14 cellular contexts compared by ENCODE assay signal in the genomic region with DNA sequence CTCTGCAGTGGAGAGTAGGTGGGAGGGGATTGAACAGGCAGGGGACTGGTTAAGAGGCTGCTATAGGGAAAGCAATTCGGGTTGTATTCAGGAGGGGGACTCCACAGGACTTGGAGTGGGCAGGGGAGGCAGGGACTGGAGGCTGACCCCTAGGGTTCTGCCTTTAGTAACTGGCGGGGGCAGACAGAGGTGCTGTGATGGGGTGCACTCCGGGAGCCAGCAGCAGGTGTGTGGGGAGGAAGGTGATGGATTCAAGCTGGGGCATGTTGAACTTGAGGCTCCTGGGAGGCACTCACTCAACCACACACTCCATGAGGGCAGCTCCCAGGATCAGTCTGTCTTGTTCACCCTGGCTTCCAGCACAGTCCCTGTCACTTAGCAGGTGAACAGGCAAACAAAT. TPM values are rescaled to one million over a fixed set of nuclear protein-coding genes. Genes with fewer than 3 reads are reported as not detected.
DNase-seq lines count a peak whose midpoint lies in the region; ATAC-seq and TF ChIP-seq lines count a peak whose summit lies in the region.
"Had no signal": no experiment of that assay in that cellular context is flagged by ENCODE, and none has a peak within 500 bp of the region (broad histone marks: within the 10 kb centered on the region; RNA-seq: fewer than 3 reads in every experiment).

No MANE protein-coding gene starts in this region.

- no peaks in the 10 kb centered on the region for H3K79me2 ChIP-seq in GM23338 (replicated peaks; ENCODE audit: insufficient read depth)

- no peaks in the 10 kb centered on the region for H3F3A ChIP-seq in GM23338 (replicated peaks; ENCODE audit: low read depth)

- H3K27me3 Mint-ChIP-seq in CD4-positive, alpha-beta memory T cell = no peaks in the 10 kb centered on the region
- peaks cover 4% of the 10 kb centered on the region for H3K27me3 Mint-ChIP-seq in GM23338 (ENCODE audit: insufficient read depth, low read depth, poor library complexity)
- no peaks in the 10 kb centered on the region for H3K27me3 Mint-ChIP-seq in activated naive CD8-positive, alpha-beta T cell treated with anti-CD3 and anti-CD28 coated beads, Interleukin-2, amount 50 U/mL, for 24 hours
- H3K27me3 Mint-ChIP-seq in neural crest cell (ENCODE audit: low read depth) = no peaks in the 10 kb centered on the region

- peaks cover 0 to 21% (median 11%) of the 10 kb centered on the region in 4 donors for H3K4me1 Mint-ChIP-seq in CD4-positive, alpha-beta memory T cell
- H3K4me1 Mint-ChIP-seq in GM23338 (peaks cover 15% of the 10 kb centered on the region), neural crest cell (peaks cover 13% of the 10 kb centered on the region)
- peaks cover 9% of the 10 kb centered on the region for H3K4me1 Mint-ChIP-seq in activated naive CD8-positive, alpha-beta T cell treated with anti-CD3 and anti-CD28 coated beads, Interleukin-2, amount 50 U/mL, for 24 hours

- 93 to 100% methylated on average over 1 to 3 of the region's 3 CpGs for WGBS in transverse colon (ENCODE audit: low coverage in 1 of 2), 2 donors

- DNase-seq in CD4-positive, alpha-beta memory T cell = no peak
- no peak for DNase-seq in GM23338 (ENCODE audit: low spot score)
- no peak for DNase-seq in activated naive CD8-positive, alpha-beta T cell treated with anti-CD3 and anti-CD28 coated beads, Interleukin-2, amount 50 U/mL, for 24 hours
- no peak for DNase-seq in neural crest cell (ENCODE audit: low read depth, low spot score)
- DNase-seq in activated effector memory CD4-positive, alpha-beta T cell treated with Interleukin-2 at 50 U/mL for 16 hours = no peak
- no peak for DNase-seq in GM03348 (ENCODE audit: low spot score)
- DNase-seq in NCI-H2227 treated with DMSO at 0.1 percent for 48 hours (lab: John Stamatoyannopoulos, UW) = no peak
- no peak for DNase-seq in transverse colon
- DNase-seq: adrenal gland; caudate nucleus; effector memory CD4-positive, alpha-beta T cell; hippocampal formation; thyroid gland had no signal

- H3K27me3 ChIP-seq in CD4-positive, alpha-beta memory T cell (ENCODE audit: insufficient read depth, low read length) = no peaks in the 10 kb centered on the region
- H3K27me3 ChIP-seq in GM23338 (ENCODE audit: insufficient read depth) (no peaks in the 10 kb centered on the region), transverse colon (no peaks in the 10 kb centered on the region)
- H3K27me3 ChIP-seq: adrenal gland, thyroid gland had no signal

- ATAC-seq in GM23338 = no peak
- no peak for ATAC-seq in activated naive CD8-positive, alpha-beta T cell treated with anti-CD3 and anti-CD28 coated beads, Interleukin-2, amount 50 U/mL, for 24 hours

- no peaks in the 10 kb centered on the region for H3K36me3 ChIP-seq in CD4-positive, alpha-beta memory T cell (ENCODE audit: insufficient read depth, low read length)
- no peaks in the 10 kb centered on the region for H3K36me3 ChIP-seq in GM23338 (ENCODE audit: insufficient read depth)
- no peaks in the 10 kb centered on the region for H3K36me3 ChIP-seq in transverse colon
- H3K36me3 ChIP-seq: thyroid gland had no signal

- CTCF ChIA-PET in CD4-positive, alpha-beta memory T cell (lab: Charles Lee; ENCODE audit: partially characterized antibody) = interaction anchor here (1.0 to 7.1 kb wide), 6 partner anchors 9 to 34 kb away, joined by 3 to 61 read pairs (median 29); a partner anchor contains a TSS

- no peaks in the 10 kb centered on the region for H3K9me2 ChIP-seq in GM23338 (ENCODE audit: insufficient read depth)

- in situ Hi-C loops in transverse colon (cut with MboI; ENCODE audit: low pct_ligation_motif_present in 1 of 4, low pct_unique_long_range_greater_than_20kb in 1 of 4, low sequenced_read_pairs in 3 of 4) = no loop called here

- intact Hi-C loops in CD4-positive, alpha-beta memory T cell (cut with micrococcal nuclease) = no loop called here
- intact Hi-C loops in transverse colon (cut with DNase I; ENCODE audit: low total_unique reads) = no loop called here

- H3K4me2 ChIP-seq in GM23338 = peak overlapping the region; percentile 78; the same call in 1 of the 2 replicates

- TF ChIP-seq POLR2A in transverse colon (IDR thresholded peaks at IDR 0.05) = no peak

- no peak overlapping the region for H3K4me3 ChIP-seq in CD4-positive, alpha-beta memory T cell (ENCODE audit: low read length in 2 of 2)
- H3K4me3 ChIP-seq in GM23338 = peak overlapping the region; percentile 58; the same call in 1 of the 2 replicates
- H3K4me3 ChIP-seq in transverse colon = no peak overlapping the region

- no peaks in the 10 kb centered on the region for H3K9me3 ChIP-seq in CD4-positive, alpha-beta memory T cell (ENCODE audit: control insufficient read depth in 1 of 2, low read length in 2 of 2)
- no peaks in the 10 kb centered on the region for H3K9me3 ChIP-seq in transverse colon
- H3K9me3 ChIP-seq: adrenal gland, thyroid gland had no signal

- peak overlapping the region in 3 of 7 donors; percentile 52 to 77 (median 76) for H3K27ac Mint-ChIP-seq in CD4-positive, alpha-beta memory T cell
- H3K27ac Mint-ChIP-seq in GM23338 (no peak overlapping the region), neural crest cell (ENCODE audit: unreplicated experiment) (no peak overlapping the region)
- no peak overlapping the region for H3K27ac Mint-ChIP-seq in activated naive CD8-positive, alpha-beta T cell treated with anti-CD3 and anti-CD28 coated beads, Interleukin-2, amount 50 U/mL, for 24 hours

- no peak for TF ChIP-seq EP300 in transverse colon (IDR thresholded peaks at IDR 0.05; ENCODE audit: low read depth)

- H3K9me3 Mint-ChIP-seq in CD4-positive, alpha-beta memory T cell = no peaks in the 10 kb centered on the region
- no peaks in the 10 kb centered on the region for H3K9me3 Mint-ChIP-seq in GM23338
- no peaks in the 10 kb centered on the region for H3K9me3 Mint-ChIP-seq in activated naive CD8-positive, alpha-beta T cell treated with anti-CD3 and anti-CD28 coated beads, Interleukin-2, amount 50 U/mL, for 24 hours
- no peaks in the 10 kb centered on the region for H3K9me3 Mint-ChIP-seq in neural crest cell

- POLR2A ChIA-PET in CD4-positive, alpha-beta memory T cell (lab: Charles Lee; ENCODE audit: partially characterized antibody) = interaction anchor here (1.1 to 3.4 kb wide), 4 partner anchors 13 to 33 kb away, joined by 3 to 21 read pairs (median 4); a partner anchor contains a TSS

- no peak overlapping the region for H3K27ac ChIP-seq in CD4-positive, alpha-beta memory T cell (ENCODE audit: low read depth, low read length)
- H3K27ac ChIP-seq in GM23338 (ENCODE audit: low read depth) = no peak overlapping the region
- H3K27ac ChIP-seq in transverse colon = no peak overlapping the region

- H3K36me3 Mint-ChIP-seq in CD4-positive, alpha-beta memory T cell = no peaks in the 10 kb centered on the region
- peaks cover 22% of the 10 kb centered on the region for H3K36me3 Mint-ChIP-seq in GM23338 (ENCODE audit: low read depth)
- H3K36me3 Mint-ChIP-seq in activated naive CD8-positive, alpha-beta T cell treated with anti-CD3 and anti-CD28 coated beads, Interleukin-2, amount 50 U/mL, for 24 hours (ENCODE audit: low read depth) = no peaks in the 10 kb centered on the region
- peaks cover 5% of the 10 kb centered on the region for H3K36me3 Mint-ChIP-seq in neural crest cell (ENCODE audit: low read depth)

- H3K4me1 ChIP-seq in CD4-positive, alpha-beta memory T cell (ENCODE audit: insufficient read depth, low read length) = peaks cover 13% of the 10 kb centered on the region
- H3K4me1 ChIP-seq in GM23338 (ENCODE audit: insufficient read depth) = peaks cover 8% of the 10 kb centered on the region
- H3K4me1 ChIP-seq in transverse colon = peaks cover 0 to 13% (median 5%) of the 10 kb centered on the region in 4 donors

- no peaks in the 10 kb centered on the region for H4K20me1 ChIP-seq in GM23338 (replicated peaks; ENCODE audit: insufficient read depth)

- TF ChIP-seq CTCF in GM23338 (conservative IDR thresholded peaks at IDR 0.05; ENCODE audit: low read depth in 2 of 2) (no peak), neural crest cell (conservative IDR thresholded peaks at IDR 0.05) (no peak), transverse colon (IDR thresholded peaks at IDR 0.05) (no peak)

- H3K4me3 Mint-ChIP-seq in CD4-positive, alpha-beta memory T cell = peak overlapping the region; percentile 12 to 76 (median 67)
- H3K4me3 Mint-ChIP-seq in GM23338 (peak overlapping the region; percentile 45), neural crest cell (peak overlapping the region; percentile 56)
- H3K4me3 Mint-ChIP-seq in activated naive CD8-positive, alpha-beta T cell treated with anti-CD3 and anti-CD28 coated beads, Interleukin-2, amount 50 U/mL, for 24 hours = peak overlapping the region; percentile 1

- H2AFZ ChIP-seq in GM23338 = no peak overlapping the region

TF ChIP-seq in GM23338, 12 proteins besides CTCF, POLR2A, EP300 and RAD21:
- TF ChIP-seq CREB1 (CRISPR knock-in tag; IDR thresholded peaks at IDR 0.05; ENCODE audit: low read depth) (no peak), ZNF331 (CRISPR knock-in tag; IDR thresholded peaks at IDR 0.05; ENCODE audit: low read depth) (no peak), EZH2 (IDR thresholded peaks at IDR 0.05; ENCODE audit: low read depth, unreplicated experiment) (no peak)

RNA-seq across cellular contexts. Expression of a gene that starts 12.5 kb away (rescaled TPM):
- total RNA-seq in CD4-positive, alpha-beta memory T cell = 1 to 10 TPM; 1.9 to 2.2 TPM
- polyA plus RNA-seq in CD4-positive, alpha-beta memory T cell = 1 to 10 TPM; 2.2 to 2.3 TPM
- total RNA-seq in GM23338 (2014; rRNA removed; shearing (Covaris generic)) = 16.5 and 20.5 TPM in 2 replicates
- 4.5 and 5.6 TPM in 2 replicates for polyA plus RNA-seq in GM23338 (2016; fragmentation: Nextera tagmentation; extraction: Ambion mirVana)
- total RNA-seq in neural crest cell = 14.8 and 15.5 TPM in 2 replicates
- total RNA-seq in transverse colon = 10 to 100 TPM in 2 of 4 donors, 1 to 10 TPM in 2; 2.7 to 18.3 (median 9.7) TPM

RNA-seq across cellular contexts. Expression of a gene that starts 32.4 kb away (rescaled TPM):
- total RNA-seq in CD4-positive, alpha-beta memory T cell = 1,000 to 10,000 TPM; 3,446 to 3,480 TPM
- polyA plus RNA-seq in CD4-positive, alpha-beta memory T cell = 1,000 to 10,000 TPM; 2,040 to 3,234 TPM
- 561 and 772 TPM in 2 replicates for total RNA-seq in GM23338 (2014; rRNA removed; shearing (Covaris generic))
- polyA plus RNA-seq in GM23338 (2016; fragmentation: Nextera tagmentation; extraction: Ambion mirVana) = 2,550 and 2,858 TPM in 2 replicates
- total RNA-seq in neural crest cell (1,918 and 2,125 TPM in 2 replicates), transverse colon (100 to 1,000 TPM; 373 to 937 (median 550) TPM)

RNA-seq across cellular contexts. Expression of a gene that starts 49.9 kb away (rescaled TPM):
- not detected for total RNA-seq in CD4-positive, alpha-beta memory T cell
- polyA plus RNA-seq in CD4-positive, alpha-beta memory T cell = not detected
- 0.14 TPM in 1 of 2 replicates, not detected in the other for total RNA-seq in GM23338 (2014; rRNA removed; shearing (Covaris generic))
- polyA plus RNA-seq in GM23338 (2016; fragmentation: Nextera tagmentation; extraction: Ambion mirVana) = 0.48 and 0.56 TPM in 2 replicates
- not detected in 2 replicates for total RNA-seq in neural crest cell
- not detected for total RNA-seq in transverse colon
- total RNA-seq: SK-MEL-5, thyroid gland had no signal

Comparison
In these comparisons a context has a peak if more than half of its experiments do, and no peak if none do; other contexts are left out.
1. H3K4me3 Mint-ChIP-seq: peak in every context shown above with its lines; median percentile 67 in CD4-positive, alpha-beta memory T cell; 56 in neural crest cell; 45 in GM23338; 1 in activated naive CD8-positive, alpha-beta T cell treated with anti-CD3 and anti-CD28 coated beads, Interleukin-2, amount 50 U/mL, for 24 hours.